In genomic region chr3:44065741-44066140, GRCh38 we compare ENCODE assay signal across 15 cellular contexts.
A peak's percentile ranks its signal among the peaks of the same experiment; 100 is the strongest.
DNase-seq lines count a peak whose midpoint lies in the region; ATAC-seq and TF ChIP-seq lines count a peak whose summit lies in the region.
"Had no signal": no experiment of that assay in that cellular context is flagged by ENCODE, and none has a peak within 500 bp of the region (broad histone marks: within the 10 kb centered on the region; RNA-seq: fewer than 3 reads in every experiment).

No MANE protein-coding gene starts in this region.

- no peak overlapping the region for H3K9ac ChIP-seq in endodermal cell (ENCODE audit: extremely low read depth, low read length, poor library complexity, severe bottlenecking)

- H3K4me3 Mint-ChIP-seq in endodermal cell: no peak overlapping the region
- H3K4me3 Mint-ChIP-seq: CD8-positive, alpha-beta memory T cell had no signal

- WGBS in endodermal cell (ENCODE audit: insufficient coverage in 1 of 2, insufficient read length in 1 of 2), 2 experiments: 78 to 89% methylated on average over 4 of the region's 4 CpGs

- H3K27me3 Mint-ChIP-seq in endodermal cell (ENCODE audit: insufficient read depth): peaks cover 5% of the 10 kb centered on the region

- ATAC-seq in GM18868 (IDR thresholded peaks at IDR 0.05; ENCODE audit: unreplicated experiment): no peak
- ATAC-seq: esophagus mucosa had no signal

- no peaks in the 10 kb centered on the region for H3K36me3 ChIP-seq in H7 (replicated peaks; ENCODE audit: control insufficient read depth, insufficient read depth, low read length)
- H3K36me3 ChIP-seq in endodermal cell (ENCODE audit: control insufficient read depth, insufficient read depth, low read length): no peaks in the 10 kb centered on the region
- H3K36me3 ChIP-seq: suprapubic skin had no signal

- peak; percentile 66 for TF ChIP-seq CTCF in endodermal cell (conservative IDR thresholded peaks at IDR 0.05)

- H3K9me3 ChIP-seq in endodermal cell (ENCODE audit: control insufficient read depth, low read length): no peaks in the 10 kb centered on the region
- H3K9me3 ChIP-seq: suprapubic skin had no signal

- no peak overlapping the region for H3K4me3 ChIP-seq in H7 (ENCODE audit: insufficient read depth, low read depth, low read length)
- no peak overlapping the region for H3K4me3 ChIP-seq in endodermal cell (ENCODE audit: low read length)
- H3K4me3 ChIP-seq: lung, smooth muscle cell, suprapubic skin had no signal

- no peaks in the 10 kb centered on the region for H3K4me1 ChIP-seq in endodermal cell (ENCODE audit: control insufficient read depth, insufficient read depth, low read length)
- H3K4me1 ChIP-seq: suprapubic skin had no signal

- H3K4me1 Mint-ChIP-seq in endodermal cell: peaks cover 8% of the 10 kb centered on the region
- H3K4me1 Mint-ChIP-seq: CD8-positive, alpha-beta memory T cell had no signal

- no peaks in the 10 kb centered on the region for H3K9me3 Mint-ChIP-seq in endodermal cell
- H3K9me3 Mint-ChIP-seq: CD8-positive, alpha-beta memory T cell had no signal

- no peak overlapping the region for H3K27ac ChIP-seq in endodermal cell (ENCODE audit: low read depth, low read length)
- H3K27ac ChIP-seq: suprapubic skin had no signal

- no peaks in the 10 kb centered on the region for H3K36me3 Mint-ChIP-seq in endodermal cell (ENCODE audit: low read depth)
- H3K36me3 Mint-ChIP-seq: CD8-positive, alpha-beta memory T cell had no signal

- H3K27me3 ChIP-seq in H7 (ENCODE audit: control insufficient read depth, insufficient read depth, low read length) (no peaks in the 10 kb centered on the region), endodermal cell (ENCODE audit: control insufficient read depth, insufficient read depth, low read length, poor library complexity, severe bottlenecking) (peaks cover 8% of the 10 kb centered on the region)

- DNase-seq in H7 (peak; percentile 73), NCI-H82 treated with DMSO at 0.1 percent for 48 hours (lab: John Stamatoyannopoulos, UW; ENCODE audit: unreplicated experiment) (peak; percentile 17), endodermal cell (peak; percentile 75), pons (ENCODE audit: low spot score) (peak; percentile 45), NCI-H1694 treated with DMSO at 0.1 percent for 48 hours (lab: John Stamatoyannopoulos, UW) (no peak), AML-193 (lab: John Stamatoyannopoulos, UW) (no peak)
- DNase-seq in activated CD4-positive, alpha-beta T cell treated with anti-CD3 and anti-CD28 coated beads for 4 hours: no peak
- DNase-seq: activated naive CD4-positive, alpha-beta T cell; CD8-positive, alpha-beta memory T cell; NCI-H526 treated with DMSO at 0.1 percent for 48 hours had no signal

- H3K27ac Mint-ChIP-seq in endodermal cell: no peak overlapping the region
- H3K27ac Mint-ChIP-seq: CD8-positive, alpha-beta memory T cell had no signal

Comparison
In these comparisons a context has a peak if more than half of its experiments do, and no peak if none do; other contexts are left out.
1. DNase-seq: peak in H7 (single experiment), NCI-H82 treated with DMSO at 0.1 percent for 48 hours (single experiment), endodermal cell (single experiment) and pons (single experiment); none in NCI-H1694 treated with DMSO at 0.1 percent for 48 hours (single experiment), AML-193 (0 of 2) and activated CD4-positive, alpha-beta T cell treated with anti-CD3 and anti-CD28 coated beads for 4 hours (0 of 2).